Comparison of ENCODE assay signal across 8 cellular contexts in genomic region chr1:55018395-55018794, GRCh38. TPM values are rescaled to one million over a fixed set of nuclear protein-coding genes. Genes with fewer than 3 reads are reported as not detected.
"Had no signal": no experiment of that assay in that cellular context is flagged by ENCODE, and none has a peak within 500 bp of the region (broad histone marks: within the 10 kb centered on the region; RNA-seq: fewer than 3 reads in every experiment).

No MANE protein-coding gene starts in this region.

- ATAC-seq: GM23338, HCT116, HepG2 had no signal

- H3K27ac Mint-ChIP-seq: GM23338, HFFc6, IgD-negative memory B cell had no signal

- H3K36me3 Mint-ChIP-seq: IgD-negative memory B cell had no signal

- H3K9me3 Mint-ChIP-seq: HFFc6, IgD-negative memory B cell had no signal

- H3K4me3 ChIP-seq: GM23338, HAP-1 had no signal

- H3K27ac ChIP-seq: HL-60 had no signal

- H3K4me1 ChIP-seq: HAP-1 had no signal

- H3K9me3 ChIP-seq: HAP-1 had no signal

- DNase-seq: HFFc6 had no signal

- H3K4me3 Mint-ChIP-seq: GM23338, HFFc6, IgD-negative memory B cell had no signal

- H3K4me1 Mint-ChIP-seq: IgD-negative memory B cell had no signal

- H3K36me3 ChIP-seq: HAP-1 had no signal

RNA-seq across cellular contexts. Expression of gene BSND, which starts 19.7 kb away (rescaled TPM):
- total RNA-seq: HepG2, HFFc6, HT1080 had no signal
- polyA plus RNA-seq: HepG2, IgD-negative memory B cell had no signal

RNA-seq across cellular contexts. Expression of gene PCSK9, which starts 21.0 kb away (rescaled TPM):
- polyA plus RNA-seq: IgD-negative memory B cell had no signal

RNA-seq across cellular contexts. Expression of gene TMEM61, which starts 38.0 kb away (rescaled TPM):
- total RNA-seq: HepG2, HFFc6, HT1080 had no signal
- polyA plus RNA-seq: HepG2, IgD-negative memory B cell had no signal
